8 cellular contexts compared by ENCODE assay signal in genomic region chr12:59834659-59835474, GRCh38.
DNase-seq lines count a peak whose midpoint lies in the region; ATAC-seq and TF ChIP-seq lines count a peak whose summit lies in the region.

No MANE protein-coding gene starts in this region.

- no peaks in the 10 kb centered on the region for H3K4me1 Mint-ChIP-seq in naive B cell

- H3K36me3 ChIP-seq in heart right ventricle (no peaks in the 10 kb centered on the region), brain microvascular endothelial cell (replicated peaks) (no peaks in the 10 kb centered on the region)

- DNase-seq in heart right ventricle (no peak), cardiac septum (ENCODE audit: low spot score) (no peak), brain microvascular endothelial cell (peak; percentile 31), naive B cell (peak; percentile 2), DMS79 treated with DMSO at 0.1 percent for 48 hours (lab: John Stamatoyannopoulos, UW) (no peak)
- DNase-seq in Jurkat, Clone E6-1 (ENCODE audit: low read depth, low spot score): peak; percentile 37
- DNase-seq in stimulated activated CD4-positive, alpha-beta T cell treated with anti-CD3 and anti-CD28 coated beads, Interleukin-4, amount 100 ng/mL, for 4 hours: no peak

- TF ChIP-seq CTCF in heart right ventricle (IDR thresholded peaks at IDR 0.05) (peak; percentile 24 to 70 (median 61)), brain microvascular endothelial cell (IDR thresholded peaks at IDR 0.05; ENCODE audit: low read depth, low read length, missing control alignments) (peak; percentile 42)

- ATAC-seq in heart right ventricle (no peak), naive B cell (ENCODE audit: low read depth in 2 of 2) (no peak), HG03432 (IDR thresholded peaks at IDR 0.05; ENCODE audit: unreplicated experiment) (no peak)

- H3K27me3 ChIP-seq in heart right ventricle: no peaks in the 10 kb centered on the region
- no peaks in the 10 kb centered on the region for H3K27me3 ChIP-seq in brain microvascular endothelial cell (replicated peaks)

- H3K27ac Mint-ChIP-seq in naive B cell: no peak overlapping the region

- no peak overlapping the region for H3K4me3 Mint-ChIP-seq in naive B cell

- in situ Hi-C loops in brain microvascular endothelial cell (cut with HindIII; ENCODE audit: low pct_ligation_motif_present, low sequenced_read_pairs): no loop called here

- no peaks in the 10 kb centered on the region for H3K4me1 ChIP-seq in heart right ventricle

- no peaks in the 10 kb centered on the region for H3K9me3 ChIP-seq in heart right ventricle

- no peaks in the 10 kb centered on the region for H3K36me3 Mint-ChIP-seq in naive B cell

- H3K4me3 ChIP-seq in heart right ventricle (no peak overlapping the region), brain microvascular endothelial cell (ENCODE audit: low read depth, low read length) (no peak overlapping the region)
- H3K4me3 ChIP-seq in Jurkat, Clone E6-1 (ENCODE audit: low read length): no peak overlapping the region

- H3K9me3 Mint-ChIP-seq in naive B cell: no peaks in the 10 kb centered on the region

- intact Hi-C loops in heart right ventricle (cut with DNase I) (loop anchor here in 6 of 10 donors (10.0 kb wide), 3 partner anchors 390 to 430 kb away; no protein-coding TSS in a partner anchor), cardiac septum (cut with DNase I) (loop anchor here (10.0 kb wide), 1 partner anchor 390 kb away; no protein-coding TSS in a partner anchor)

- 64 to 74% methylated on average over 2 of the region's 2 CpGs for WGBS in heart right ventricle, 2 donors

- H3K27ac ChIP-seq in heart right ventricle (no peak overlapping the region), brain microvascular endothelial cell (no peak overlapping the region)

- peaks cover 0 to 13% (median 0%) of the 10 kb centered on the region in 3 donors for H3K27me3 Mint-ChIP-seq in naive B cell

Comparison
In these comparisons a context has a peak if more than half of its experiments do, and no peak if none do; other contexts are left out.
1. DNase-seq: peak in Jurkat, Clone E6-1 (single experiment), brain microvascular endothelial cell (single experiment) and naive B cell (single experiment); none in heart right ventricle (0 of 2), cardiac septum (single experiment), DMS79 treated with DMSO at 0.1 percent for 48 hours (single experiment) and stimulated activated CD4-positive, alpha-beta T cell treated with anti-CD3 and anti-CD28 coated beads, Interleukin-4, amount 100 ng/mL, for 4 hours (0 of 2).